In genomic region chr14:22973217-22974032, GRCh38 we compare ENCODE assay signal across 1 cellular context.
TF ChIP-seq lines count a peak whose summit lies in the region.

No MANE protein-coding gene starts in this region.

TF ChIP-seq in GM12891, 5 proteins besides CTCF, POLR2A, EP300 and RAD21 (continued from another document):
- TF ChIP-seq PAX5 (IDR thresholded peaks at IDR 0.05; ENCODE audit: insufficient read depth, low read length, severe bottlenecking): no peak
